Comparison of ENCODE assay signal across 1 cellular context in the genomic region with DNA sequence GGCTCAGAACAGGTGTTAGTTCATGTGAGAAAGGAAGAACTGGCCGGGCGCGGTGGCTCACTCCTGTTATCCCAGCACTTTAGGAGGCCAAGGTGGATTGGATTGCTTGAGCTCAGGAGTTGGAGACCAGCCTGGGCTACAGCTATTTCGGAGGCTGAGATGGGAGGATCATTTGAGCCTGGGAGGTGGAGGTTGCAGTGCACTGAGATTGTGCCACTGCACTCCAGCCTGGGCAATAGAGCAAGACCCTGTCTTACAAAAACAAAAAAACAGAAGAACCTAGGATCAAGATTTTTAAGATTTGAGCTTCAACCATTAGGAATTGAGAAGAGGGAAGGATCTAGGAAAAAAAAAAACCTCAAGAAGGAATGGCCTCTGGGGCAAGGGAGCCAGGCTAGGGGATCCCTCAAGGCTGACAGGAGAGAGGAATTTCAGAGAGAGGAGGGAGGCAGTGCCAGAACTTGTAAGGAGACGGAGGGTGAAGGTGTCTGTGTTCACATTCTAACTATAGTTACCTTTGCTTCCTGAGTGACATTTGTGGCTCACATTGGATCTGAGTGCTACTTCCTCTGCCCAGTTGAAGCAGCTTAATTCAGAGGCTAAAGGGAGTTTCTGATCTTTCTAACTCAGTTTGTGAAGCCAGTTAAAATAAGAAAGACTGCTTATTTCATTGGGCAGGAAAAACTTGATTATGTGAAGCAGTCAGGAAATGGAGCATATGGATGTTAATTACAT.
TF ChIP-seq lines count a peak whose summit lies in the region.

No MANE protein-coding gene starts in this region.

TF ChIP-seq in endothelial cell of umbilical vein, 7 proteins besides CTCF, POLR2A, EP300 and RAD21 (continued from another document):
- TF ChIP-seq, protein P1, sequence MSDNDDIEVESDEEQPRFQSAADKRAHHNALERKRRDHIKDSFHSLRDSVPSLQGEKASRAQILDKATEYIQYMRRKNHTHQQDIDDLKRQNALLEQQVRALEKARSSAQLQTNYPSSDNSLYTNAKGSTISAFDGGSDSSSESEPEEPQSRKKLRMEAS (IDR thresholded peaks at IDR 0.05; ENCODE audit: insufficient read depth, insufficient read length): no peak
- TF ChIP-seq GATA2 (IDR thresholded peaks at IDR 0.05; ENCODE audit: insufficient read depth, insufficient read length, low read depth, low read length) (no peak), MYC (IDR thresholded peaks at IDR 0.05; ENCODE audit: low read depth, low read length) (no peak), FOS (IDR thresholded peaks at IDR 0.05; ENCODE audit: borderline replicate concordance, insufficient read depth, low read length) (no peak), POLR2AphosphoS5 (IDR thresholded peaks at IDR 0.05; ENCODE audit: insufficient read depth, low read depth, low read length) (no peak), EZH2 (IDR thresholded peaks at IDR 0.05; ENCODE audit: borderline replicate concordance, low read depth, low read length, severe bottlenecking) (no peak)
